Comparison of ENCODE assay signal across 19 cellular contexts in the genomic region with DNA sequence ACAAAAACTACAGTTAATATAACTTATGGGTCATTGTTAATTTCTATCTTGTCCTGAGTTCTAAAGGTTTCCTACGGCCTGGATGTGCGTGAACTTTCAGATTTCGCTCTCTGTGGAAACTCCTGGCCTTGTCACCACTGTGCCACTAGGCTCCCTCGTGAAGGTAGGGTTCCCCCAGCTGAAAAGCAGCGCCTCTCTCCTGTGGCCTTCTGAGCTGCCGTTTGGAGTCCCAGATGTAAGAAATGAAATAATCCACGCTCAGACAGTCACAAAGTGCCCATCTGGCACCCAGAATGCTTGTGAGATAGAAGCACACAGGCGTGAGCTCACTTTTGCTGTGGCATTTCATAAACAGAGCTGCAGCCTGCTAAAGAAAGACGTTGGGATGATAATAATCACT.
DNase-seq lines count a peak whose midpoint lies in the region; ATAC-seq and TF ChIP-seq lines count a peak whose summit lies in the region.
"Had no signal": no experiment of that assay in that cellular context is flagged by ENCODE, and none has a peak within 500 bp of the region (broad histone marks: within the 10 kb centered on the region; RNA-seq: fewer than 3 reads in every experiment).

No MANE protein-coding gene starts in this region.

- H3K4me3 ChIP-seq in WERI-Rb-1 (ENCODE audit: low read depth, low read length) = no peak overlapping the region
- H3K4me3 ChIP-seq: GM23248, K562, PC-9, SJCRH30 had no signal

- H3K27ac ChIP-seq in WERI-Rb-1 = no peak overlapping the region
- H3K27ac ChIP-seq: 22Rv1, GM23248, PC-9, SJCRH30 had no signal

- DNase-seq in NCI-H2171 treated with DMSO at 0.1 percent for 48 hours (lab: John Stamatoyannopoulos, UW) (peak; percentile 4), NCI-H2171 (lab: John Stamatoyannopoulos, UW) (no peak), NCI-H69 (lab: John Stamatoyannopoulos, UW) (peak; percentile 77), WERI-Rb-1 (peak; percentile 27), left kidney (ENCODE audit: low read depth, low spot score) (peak; percentile 12), NCI-H1930 (lab: John Stamatoyannopoulos, UW) (no peak), COR-L47 (lab: John Stamatoyannopoulos, UW) (no peak), left lobe of liver (ENCODE audit: low spot score) (no peak)
- DNase-seq: DMS 273 treated with DMSO at 0.1 percent for 48 hours, DND-41, GM23248, NCI-H1105 treated with DMSO at 0.1 percent for 48 hours, NCI-H1694, NCI-H2107, NCI-H774, PC-9, SJCRH30 had no signal

- no peak for ATAC-seq in left lobe of liver
- ATAC-seq: K562 had no signal

- no peaks in the 10 kb centered on the region for H3K36me3 ChIP-seq in WERI-Rb-1
- H3K36me3 ChIP-seq: SJCRH30 had no signal

- TF ChIP-seq CTCF in WERI-Rb-1 (IDR thresholded peaks at IDR 0.05; ENCODE audit: low read depth, low read length) = no peak

- no peaks in the 10 kb centered on the region for H3K27me3 ChIP-seq in WERI-Rb-1 (ENCODE audit: insufficient read depth, low read depth, severe bottlenecking)
- H3K27me3 ChIP-seq: SJCRH30 had no signal

- no peaks in the 10 kb centered on the region for H3K9me3 ChIP-seq in WERI-Rb-1 (ENCODE audit: severe bottlenecking)
- H3K9me3 ChIP-seq: SJCRH30 had no signal

Comparison
In these comparisons a context has a peak if more than half of its experiments do, and no peak if none do; other contexts are left out.
1. DNase-seq: peak in NCI-H2171 treated with DMSO at 0.1 percent for 48 hours (single experiment), NCI-H69 (single experiment), WERI-Rb-1 (single experiment) and left kidney (single experiment); none in NCI-H2171 (single experiment), NCI-H1930 (0 of 2), COR-L47 (single experiment) and left lobe of liver (single experiment).